ENCODE assay signal across 9 cellular contexts in the genomic region with DNA sequence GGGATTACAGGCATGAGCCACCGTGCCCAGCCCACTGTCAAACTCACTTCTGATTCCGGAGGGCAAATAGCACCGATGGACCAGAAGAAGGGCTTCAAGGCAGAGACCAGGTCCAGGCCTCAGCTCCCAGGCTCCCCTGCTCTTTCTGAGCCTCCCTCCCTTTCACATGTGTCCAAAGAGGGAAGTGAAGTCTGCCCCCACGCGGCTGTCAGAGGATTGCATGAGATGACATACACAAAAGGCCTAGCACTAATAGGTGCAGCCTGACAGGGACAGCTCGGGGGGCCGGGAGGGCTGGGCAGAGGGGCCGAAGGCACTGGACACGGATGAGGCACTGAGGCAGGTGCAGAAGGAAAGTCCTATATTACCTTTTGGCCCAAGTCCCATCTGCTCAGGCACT. TPM values are rescaled to one million over a fixed set of nuclear protein-coding genes. Genes with fewer than 3 reads are reported as not detected.
A peak's percentile ranks its signal among the peaks of the same experiment; 100 is the strongest.
DNase-seq lines count a peak whose midpoint lies in the region; ATAC-seq and TF ChIP-seq lines count a peak whose summit lies in the region.
"Had no signal": no experiment of that assay in that cellular context is flagged by ENCODE, and none has a peak within 500 bp of the region (broad histone marks: within the 10 kb centered on the region; RNA-seq: fewer than 3 reads in every experiment).

No MANE protein-coding gene starts in this region.

- no peak for TF ChIP-seq CTCF in MCF 10A (IDR thresholded peaks at IDR 0.05; ENCODE audit: unreplicated experiment)

- BruUV-seq in MCF 10A (replicated peaks; lab: Mats Ljungman, UMichigan): no TSS peak

- no peak overlapping the region for H3K4me3 Mint-ChIP-seq in activated CD4-positive, alpha-beta T cell treated with anti-CD3 and anti-CD28 coated beads, Interleukin-2, amount 10 ng/mL, durations not matched to agents 7 days and 5 days
- no peak overlapping the region for H3K4me3 Mint-ChIP-seq in MCF 10A (ENCODE audit: unreplicated experiment)

- no peak overlapping the region for H3K27ac Mint-ChIP-seq in activated CD4-positive, alpha-beta T cell treated with anti-CD3 and anti-CD28 coated beads, Interleukin-2, amount 10 ng/mL, durations not matched to agents 7 days and 5 days
- no peak overlapping the region for H3K27ac Mint-ChIP-seq in MCF 10A (ENCODE audit: low read depth, unreplicated experiment)

- DNase-seq in activated CD4-positive, alpha-beta T cell treated with anti-CD3 and anti-CD28 coated beads, Interleukin-2, amount 50 U/mL, for 48 hours: peak; percentile 35 to 51
- DNase-seq in activated CD4-positive, alpha-beta T cell treated with anti-CD3 and anti-CD28 coated beads, Interleukin-2, amount 10 ng/mL, durations not matched to agents 7 days and 5 days: no peak
- DNase-seq in NCI-H1092 (lab: John Stamatoyannopoulos, UW) (peak; percentile 14), MCF 10A (ENCODE audit: unreplicated experiment) (peak; percentile 31), retina (peak; percentile 34)

- no peaks in the 10 kb centered on the region for H3K36me3 Mint-ChIP-seq in activated CD4-positive, alpha-beta T cell treated with anti-CD3 and anti-CD28 coated beads, Interleukin-2, amount 10 ng/mL, durations not matched to agents 7 days and 5 days (ENCODE audit: low read depth)
- no peaks in the 10 kb centered on the region for H3K36me3 Mint-ChIP-seq in MCF 10A (ENCODE audit: insufficient read depth, unreplicated experiment)

- intact Hi-C loops in MCF 10A (cut with micrococcal nuclease): no loop called here

- no peaks in the 10 kb centered on the region for H3K9me3 Mint-ChIP-seq in activated CD4-positive, alpha-beta T cell treated with anti-CD3 and anti-CD28 coated beads, Interleukin-2, amount 10 ng/mL, durations not matched to agents 7 days and 5 days
- H3K9me3 Mint-ChIP-seq in MCF 10A (ENCODE audit: unreplicated experiment): no peaks in the 10 kb centered on the region

- peaks cover 7% of the 10 kb centered on the region for H3K4me1 Mint-ChIP-seq in activated CD4-positive, alpha-beta T cell treated with anti-CD3 and anti-CD28 coated beads, Interleukin-2, amount 10 ng/mL, durations not matched to agents 7 days and 5 days
- no peaks in the 10 kb centered on the region for H3K4me1 Mint-ChIP-seq in MCF 10A (ENCODE audit: insufficient read depth, unreplicated experiment)

- CTCF ChIA-PET in activated CD4-positive, alpha-beta T cell treated with anti-CD3 and anti-CD28 coated beads, Interleukin-2, amount 10 ng/mL, durations not matched to agents 7 days and 5 days (lab: Charles Lee): no interaction called here
- CTCF ChIA-PET in MCF 10A (lab: Yijun Ruan, JAX): interaction anchor here (0.7 kb wide), 1 partner anchor 508 kb away, joined by 3 read pairs; no protein-coding TSS in a partner anchor

- ATAC-seq in HG03460 (IDR thresholded peaks at IDR 0.05; ENCODE audit: unreplicated experiment): no peak
- no peak for ATAC-seq in HG02623 (IDR thresholded peaks at IDR 0.05; ENCODE audit: unreplicated experiment)
- no peak for ATAC-seq in HG02840 (IDR thresholded peaks at IDR 0.05; ENCODE audit: low FRiP score, unreplicated experiment)

- peaks cover 7% of the 10 kb centered on the region for H3K27me3 Mint-ChIP-seq in activated CD4-positive, alpha-beta T cell treated with anti-CD3 and anti-CD28 coated beads, Interleukin-2, amount 10 ng/mL, durations not matched to agents 7 days and 5 days
- no peaks in the 10 kb centered on the region for H3K27me3 Mint-ChIP-seq in MCF 10A (ENCODE audit: insufficient read depth, unreplicated experiment)

- POLR2A ChIA-PET in activated CD4-positive, alpha-beta T cell treated with anti-CD3 and anti-CD28 coated beads, Interleukin-2, amount 10 ng/mL, durations not matched to agents 7 days and 5 days (lab: Charles Lee): no interaction called here
- POLR2A ChIA-PET in MCF 10A (lab: Yijun Ruan, JAX): no interaction called here

RNA-seq across cellular contexts. Expression of a gene that starts 16.1 kb away (rescaled TPM):
- under 1 TPM; 0.27 to 0.40 TPM for total RNA-seq in activated CD4-positive, alpha-beta T cell treated with anti-CD3 and anti-CD28 coated beads, Interleukin-2, amount 10 ng/mL, durations not matched to agents 7 days and 5 days
- total RNA-seq in MCF 10A (2022): not detected in 2 replicates

RNA-seq across cellular contexts. Expression of a gene that starts 29.6 kb away (rescaled TPM):
- total RNA-seq in activated CD4-positive, alpha-beta T cell treated with anti-CD3 and anti-CD28 coated beads, Interleukin-2, amount 10 ng/mL, durations not matched to agents 7 days and 5 days: not detected
- not detected in 2 replicates for total RNA-seq in MCF 10A (2022)
- total RNA-seq: pulmonary artery endothelial cell had no signal
